ENCODE assay signal across 22 cellular contexts in genomic region chr3:53729130-53729529, GRCh38.
"Had no signal": no experiment of that assay in that cellular context is flagged by ENCODE, and none has a peak within 500 bp of the region (broad histone marks: within the 10 kb centered on the region; RNA-seq: fewer than 3 reads in every experiment).

No MANE protein-coding gene starts in this region.

- H3K4me3 ChIP-seq: adrenal gland, esophagus squamous epithelium, left ventricle myocardium inferior, ovary, psoas muscle, sigmoid colon, testis had no signal

- ATAC-seq: activated CD4-positive, CD25-positive, alpha-beta regulatory T cell treated with anti-CD3 and anti-CD28 coated beads, Interleukin-2, amount 50 U/mL, for 24 hours; activated T-cell treated with anti-CD3 and anti-CD28 coated beads, Interleukin-2, amount 50 U/mL, for 4 hours; effector memory CD8-positive, alpha-beta T cell; psoas muscle had no signal

- H3K36me3 ChIP-seq: esophagus squamous epithelium, left ventricle myocardium inferior, ovary, sigmoid colon had no signal

- H3K36me3 Mint-ChIP-seq: activated naive CD4-positive, alpha-beta T cell treated with anti-CD3 and anti-CD28 coated beads, Interleukin-2, amount 50 U/mL, for 24 hours; stimulated activated effector memory CD8-positive, alpha-beta T cell treated with anti-CD3 and anti-CD28 coated beads, Interleukin-12 subunit alpha, Interleukin-12 subunit beta, amount 100 ng/mL, for 72 hours; type B pancreatic cell had no signal

- H3K4me1 Mint-ChIP-seq: activated naive CD4-positive, alpha-beta T cell treated with anti-CD3 and anti-CD28 coated beads, Interleukin-2, amount 50 U/mL, for 24 hours; neural crest cell; stimulated activated effector memory CD8-positive, alpha-beta T cell treated with anti-CD3 and anti-CD28 coated beads, Interleukin-12 subunit alpha, Interleukin-12 subunit beta, amount 100 ng/mL, for 72 hours had no signal

- H3K27ac ChIP-seq: adrenal gland, esophagus squamous epithelium, left ventricle myocardium inferior, ovary, psoas muscle, sigmoid colon, testis had no signal

- H3K9me3 ChIP-seq: adrenal gland, esophagus squamous epithelium, left ventricle myocardium inferior, ovary, psoas muscle, sigmoid colon, testis had no signal

- H3K27me3 Mint-ChIP-seq: type B pancreatic cell had no signal

- H3K9me3 Mint-ChIP-seq: activated naive CD4-positive, alpha-beta T cell treated with anti-CD3 and anti-CD28 coated beads, Interleukin-2, amount 50 U/mL, for 24 hours; activated T-cell treated with anti-CD3 and anti-CD28 coated beads, Interleukin-2, amount 50 U/mL, for 4 hours; effector memory CD8-positive, alpha-beta T cell; neural crest cell; stimulated activated effector memory CD8-positive, alpha-beta T cell treated with anti-CD3 and anti-CD28 coated beads, Interleukin-12 subunit alpha, Interleukin-12 subunit beta, amount 100 ng/mL, for 72 hours had no signal

- FAIRE-seq: frontal cortex had no signal

- H3K27me3 ChIP-seq: adrenal gland, ovary, sigmoid colon, testis had no signal

- H3K4me1 ChIP-seq: esophagus squamous epithelium, psoas muscle, testis had no signal

- DNase-seq: activated CD4-positive, alpha-beta T cell treated with anti-CD3 and anti-CD28 coated beads, Interleukin-2, amount 50 U/mL, for 1 hour; activated CD8-positive, alpha-beta memory T cell treated with anti-CD3 and anti-CD28 coated beads, Interleukin-2, amount 50 U/mL, for 4 hours; activated effector memory CD4-positive, alpha-beta T cell treated with Interleukin-2 at 50 U/mL for 16 hours; activated T-cell treated with anti-CD3 and anti-CD28 coated beads, Interleukin-2, amount 50 U/mL, for 4 hours; adrenal gland; caudate nucleus; effector memory CD8-positive, alpha-beta T cell; esophagus squamous epithelium; head of caudate nucleus; kidney; left ventricle myocardium inferior; ovary; psoas muscle; sigmoid colon; stimulated activated CD4-positive, alpha-beta T cell treated with anti-CD3 and anti-CD28 coated beads, Interleukin-4, amount 100 ng/mL, for 24 hours; testis had no signal

- H3K4me3 Mint-ChIP-seq: activated naive CD4-positive, alpha-beta T cell treated with anti-CD3 and anti-CD28 coated beads, Interleukin-2, amount 50 U/mL, for 24 hours; activated T-cell treated with anti-CD3 and anti-CD28 coated beads, Interleukin-2, amount 50 U/mL, for 4 hours; effector memory CD8-positive, alpha-beta T cell; neural crest cell; stimulated activated effector memory CD8-positive, alpha-beta T cell treated with anti-CD3 and anti-CD28 coated beads, Interleukin-12 subunit alpha, Interleukin-12 subunit beta, amount 100 ng/mL, for 72 hours; type B pancreatic cell had no signal

- H3K27ac Mint-ChIP-seq: activated naive CD4-positive, alpha-beta T cell treated with anti-CD3 and anti-CD28 coated beads, Interleukin-2, amount 50 U/mL, for 24 hours; effector memory CD8-positive, alpha-beta T cell; stimulated activated effector memory CD8-positive, alpha-beta T cell treated with anti-CD3 and anti-CD28 coated beads, Interleukin-12 subunit alpha, Interleukin-12 subunit beta, amount 100 ng/mL, for 72 hours; type B pancreatic cell had no signal
